In genomic region chr1:234212764-234213406, GRCh38 we compare ENCODE assay signal across 8 cellular contexts.
DNase-seq lines count a peak whose midpoint lies in the region; ATAC-seq and TF ChIP-seq lines count a peak whose summit lies in the region.

No MANE protein-coding gene starts in this region.

- H3K4me1 ChIP-seq in hepatocyte (ENCODE audit: insufficient read depth), result peaks cover 6% of the 10 kb centered on the region

- no peaks in the 10 kb centered on the region for H3K9me3 ChIP-seq in hepatocyte (ENCODE audit: low read depth)

- H3K4me2 ChIP-seq in hepatocyte, result no peak overlapping the region

- peak overlapping the region; percentile 75 for H3K4me3 Mint-ChIP-seq in activated T-helper 1 cell treated with anti-CD3 and anti-CD28 coated beads, Interleukin-12 subunit alpha, Interleukin-12 subunit beta, Interleukin-2, Interleukin-4 antibody, amounts not matched to agents 30 ng/mL and 10 ng/mL and 1 ng/mL, durations not matched to agents 14 hours and 24 hours and 36 hours

- H3K9me3 Mint-ChIP-seq in activated T-helper 1 cell treated with anti-CD3 and anti-CD28 coated beads, Interleukin-12 subunit alpha, Interleukin-12 subunit beta, Interleukin-2, Interleukin-4 antibody, amounts not matched to agents 30 ng/mL and 10 ng/mL and 1 ng/mL, durations not matched to agents 14 hours and 24 hours and 36 hours, result no peaks in the 10 kb centered on the region

- ATAC-seq in HG02938 (IDR thresholded peaks at IDR 0.05; ENCODE audit: unreplicated experiment), result peak; percentile 40

- no peak overlapping the region for H3K27ac ChIP-seq in hepatocyte

- H3K27ac Mint-ChIP-seq in activated T-helper 1 cell treated with anti-CD3 and anti-CD28 coated beads, Interleukin-12 subunit alpha, Interleukin-12 subunit beta, Interleukin-2, Interleukin-4 antibody, amounts not matched to agents 30 ng/mL and 10 ng/mL and 1 ng/mL, durations not matched to agents 14 hours and 24 hours and 36 hours, result no peak overlapping the region

- H4K20me1 ChIP-seq in hepatocyte (ENCODE audit: insufficient read depth, poor library complexity, severe bottlenecking), result no peaks in the 10 kb centered on the region

- no peak overlapping the region for H2AFZ ChIP-seq in hepatocyte

- peaks cover 9% of the 10 kb centered on the region for H3K27me3 Mint-ChIP-seq in activated T-helper 1 cell treated with anti-CD3 and anti-CD28 coated beads, Interleukin-12 subunit alpha, Interleukin-12 subunit beta, Interleukin-2, Interleukin-4 antibody, amounts not matched to agents 30 ng/mL and 10 ng/mL and 1 ng/mL, durations not matched to agents 14 hours and 24 hours and 36 hours (ENCODE audit: insufficient read depth)

- peaks cover 33% of the 10 kb centered on the region for H3K4me1 Mint-ChIP-seq in activated T-helper 1 cell treated with anti-CD3 and anti-CD28 coated beads, Interleukin-12 subunit alpha, Interleukin-12 subunit beta, Interleukin-2, Interleukin-4 antibody, amounts not matched to agents 30 ng/mL and 10 ng/mL and 1 ng/mL, durations not matched to agents 14 hours and 24 hours and 36 hours (ENCODE audit: low read depth)

- TF ChIP-seq CTCF in AG09309 (IDR thresholded peaks at IDR 0.05; ENCODE audit: control insufficient read depth, insufficient read depth, low read depth, low read length, missing control alignments) (peak; percentile 31), GM12872 (IDR thresholded peaks at IDR 0.05; ENCODE audit: insufficient read depth, low read depth, low read length) (peak; percentile 86), hepatocyte (IDR thresholded peaks at IDR 0.05; ENCODE audit: poor library complexity) (peak; percentile 42)

- H3K4me3 ChIP-seq in AG09309 (ENCODE audit: control insufficient read depth, low read depth, low read length) (no peak overlapping the region), hepatocyte (no peak overlapping the region)

- intact Hi-C loops in activated T-helper 1 cell treated with anti-CD3 and anti-CD28 coated beads, Interleukin-12 subunit alpha, Interleukin-12 subunit beta, Interleukin-2, Interleukin-4 antibody, amounts not matched to agents 30 ng/mL and 10 ng/mL and 1 ng/mL, durations not matched to agents 14 hours and 24 hours and 36 hours (cut with micrococcal nuclease), result loop anchor here (1.0 to 10.0 kb wide), 5 partner anchors 59 to 192 kb away; partner anchors contain the start of gene COA6

- H3K36me3 ChIP-seq in hepatocyte (replicated peaks; ENCODE audit: insufficient read depth, low read depth), result no peaks in the 10 kb centered on the region

- no peaks in the 10 kb centered on the region for H3K9me2 ChIP-seq in hepatocyte (replicated peaks; ENCODE audit: insufficient read depth)

- DNase-seq in AG09309 (ENCODE audit: low read depth) (no peak), NCI-H460 (ENCODE audit: extremely low read depth, low read depth) (peak; percentile 67), hepatocyte (ENCODE audit: low spot score) (peak; percentile 56), superior temporal gyrus (ENCODE audit: extremely low spot score) (peak; percentile 82), GF-D8 (lab: John Stamatoyannopoulos, UW) (no peak)
- no peak for DNase-seq in activated T-helper 1 cell treated with anti-CD3 and anti-CD28 coated beads, Interleukin-12 subunit alpha, Interleukin-12 subunit beta, Interleukin-2, Interleukin-4 antibody, amounts not matched to agents 30 ng/mL and 10 ng/mL and 1 ng/mL, durations not matched to agents 14 hours and 24 hours and 36 hours (ENCODE audit: low spot score)

- peaks cover 6% of the 10 kb centered on the region for H3K36me3 Mint-ChIP-seq in activated T-helper 1 cell treated with anti-CD3 and anti-CD28 coated beads, Interleukin-12 subunit alpha, Interleukin-12 subunit beta, Interleukin-2, Interleukin-4 antibody, amounts not matched to agents 30 ng/mL and 10 ng/mL and 1 ng/mL, durations not matched to agents 14 hours and 24 hours and 36 hours (ENCODE audit: low read depth)

- 22% methylated on average over 2 of the region's 2 CpGs for WGBS in hepatocyte (ENCODE audit: low lambda C conversion rate, missing lambda C conversion rate)

- peaks cover 31% of the 10 kb centered on the region for H3K27me3 ChIP-seq in hepatocyte

- no peaks in the 10 kb centered on the region for H3K79me2 ChIP-seq in hepatocyte

Comparison
In these comparisons a context has a peak if more than half of its experiments do, and no peak if none do; other contexts are left out.
1. DNase-seq: peak in NCI-H460 (single experiment), hepatocyte (single experiment) and superior temporal gyrus (single experiment); none in AG09309 (single experiment), activated T-helper 1 cell treated with anti-CD3 and anti-CD28 coated beads, Interleukin-12 subunit alpha, Interleukin-12 subunit beta, Interleukin-2, Interleukin-4 antibody, amounts not matched to agents 30 ng/mL and 10 ng/mL and 1 ng/mL, durations not matched to agents 14 hours and 24 hours and 36 hours (single experiment) and GF-D8 (single experiment).
2. CTCF ChIP-seq: peak in every context shown above with its lines; median percentile 86 in GM12872; 42 in hepatocyte; 31 in AG09309.